In the genomic region with DNA sequence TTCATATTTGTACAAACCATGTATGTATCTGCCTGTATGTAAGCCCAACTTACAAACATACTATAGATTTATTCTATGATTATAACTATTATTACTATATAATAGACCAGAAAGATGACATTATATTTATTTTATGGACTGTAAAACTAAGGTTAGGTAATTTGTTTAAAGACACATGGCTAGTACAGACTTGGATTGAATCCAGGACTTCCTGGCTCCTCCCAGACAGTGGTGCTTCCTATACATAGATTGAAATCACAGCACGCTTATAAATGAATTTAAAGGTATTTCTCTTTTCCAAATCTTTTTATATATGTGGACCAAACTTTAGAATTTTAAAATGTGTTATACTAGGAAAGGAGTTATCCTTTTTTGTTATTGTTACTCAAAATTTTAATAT, we compare ENCODE assay signal across 24 cellular contexts.
DNase-seq lines count a peak whose midpoint lies in the region; ATAC-seq and FAIRE-seq lines count a peak whose summit lies in the region.
"Had no signal": no experiment of that assay in that cellular context is flagged by ENCODE, and none has a peak within 500 bp of the region (broad histone marks: within the 10 kb centered on the region; RNA-seq: fewer than 3 reads in every experiment).

No MANE protein-coding gene starts in this region.

- DNase-seq in CMK (ENCODE audit: low read depth) (peak; percentile 20), NCI-H69 (lab: John Stamatoyannopoulos, UW) (peak; percentile 62), left colon (no peak), NAMALWA (ENCODE audit: low spot score) (no peak), DMS114 treated with DMSO at 0.1 percent for 48 hours (lab: John Stamatoyannopoulos, UW; ENCODE audit: unreplicated experiment) (no peak)
- DNase-seq: ACHN; BE2C; CD8-positive, alpha-beta memory T cell; DMS79; NCI-H1092 treated with DMSO at 0.1 percent for 48 hours; NCI-H1436; NCI-H187 treated with DMSO at 0.1 percent for 48 hours; NCI-H2227 treated with DMSO at 0.1 percent for 48 hours; NCI-H748 treated with DMSO at 0.1 percent for 48 hours; NK-92 treated with Interleukin-12 subunit alpha and Interleukin-12 subunit beta, amount 100 ng/mL, for 24 hours; PC-3; T-helper 17 cell; T1000 had no signal

- ATAC-seq in left colon (peak; percentile 37), HG03135 (IDR thresholded peaks at IDR 0.05; ENCODE audit: unreplicated experiment) (no peak)
- ATAC-seq: PC-3, SK-N-SH treated with all-trans-retinoic acid at 6 μM for 48 hours, T-helper 17 cell had no signal

- peak; percentile 65 for FAIRE-seq in G401.6 (lab: Jason Lieb, UNC)
- FAIRE-seq: D721Med, GM12892, H54 had no signal

- intact Hi-C loops in left colon (cut with DNase I, micrococcal nuclease): no loop called here

Comparison
In these comparisons a context has a peak if more than half of its experiments do, and no peak if none do; other contexts are left out.
1. DNase-seq: peak in CMK (single experiment) and NCI-H69 (single experiment); none in left colon (0 of 2), NAMALWA (single experiment) and DMS114 treated with DMSO at 0.1 percent for 48 hours (single experiment).